In genomic region chr16:2883027-2883846, GRCh38 we compare ENCODE assay signal across 8 cellular contexts. TPM values are rescaled to one million over a fixed set of nuclear protein-coding genes. Genes with fewer than 3 reads are reported as not detected.
A peak's percentile ranks its signal among the peaks of the same experiment; 100 is the strongest.
DNase-seq lines count a peak whose midpoint lies in the region; ATAC-seq and TF ChIP-seq lines count a peak whose summit lies in the region.

Gene FLYWCH2, plus strand, starts transcription at chr16:2883215. Its CDS starts 13,235 bp downstream, at chr16:2896450.

- peak within 1 kb of the TSS; percentile 87 for H3K4me3 Mint-ChIP-seq in CD8-positive, alpha-beta T cell

- no peak for TF ChIP-seq CTCF in CD8-positive, alpha-beta T cell (IDR thresholded peaks at IDR 0.05)
- no peak for TF ChIP-seq CTCF in lung (IDR thresholded peaks at IDR 0.05; ENCODE audit: control extremely low read depth, extremely low read depth)

- peak within 1 kb of the TSS; percentile 95 for H3K27ac Mint-ChIP-seq in CD8-positive, alpha-beta T cell

- peak within 1 kb of the TSS; percentile 69 for H3K4me3 ChIP-seq in CD8-positive, alpha-beta T cell (ENCODE audit: low read depth, low read length)
- peak within 1 kb of the TSS; percentile 61 for H3K4me3 ChIP-seq in lung

- no peaks in the 10 kb centered on the region for H3K9me3 ChIP-seq in CD8-positive, alpha-beta T cell (ENCODE audit: low read length)
- H3K9me3 ChIP-seq in lung (ENCODE audit: control insufficient read depth in 2 of 2, insufficient read depth in 1 of 2, low read length in 1 of 2) = no peaks in the 10 kb centered on the region

- peaks cover 2% of the 10 kb centered on the region for H3K36me3 Mint-ChIP-seq in CD8-positive, alpha-beta T cell

- H3K4me1 ChIP-seq in CD8-positive, alpha-beta T cell (ENCODE audit: insufficient read depth, low read length) = peaks cover 9% of the 10 kb centered on the region
- H3K4me1 ChIP-seq in lung (ENCODE audit: control insufficient read depth in 2 of 2, insufficient read depth in 2 of 2, low read length in 2 of 2) = peaks cover 0 to 5% of the 10 kb centered on the region in 2 donors

- no peaks in the 10 kb centered on the region for H3K36me3 ChIP-seq in CD8-positive, alpha-beta T cell (ENCODE audit: insufficient read depth, low read length)
- H3K36me3 ChIP-seq in lung (ENCODE audit: control insufficient read depth in 2 of 2, insufficient read depth in 2 of 2, low read length in 2 of 2) = no peaks in the 10 kb centered on the region

- CTCF ChIA-PET in CD8-positive, alpha-beta T cell (lab: Charles Lee) = interaction anchor here (1.0 to 2.1 kb wide), 7 partner anchors 11 to 44 kb away, joined by 3 to 14 read pairs (median 6); no protein-coding TSS in a partner anchor

- no peaks in the 10 kb centered on the region for H3K9me3 Mint-ChIP-seq in CD8-positive, alpha-beta T cell

- WGBS in lung, 2 donors = 0 to 1% methylated on average over 57 to 82 of the region's 82 CpGs

- no peaks in the 10 kb centered on the region for H3K27me3 Mint-ChIP-seq in CD8-positive, alpha-beta T cell (ENCODE audit: low read depth)

- H3K27ac ChIP-seq in CD8-positive, alpha-beta T cell (ENCODE audit: low read depth, low read length) = peak within 1 kb of the TSS; percentile 90
- H3K27ac ChIP-seq in lung (ENCODE audit: low read depth in 1 of 2, low read length in 1 of 2) = peak within 1 kb of the TSS; percentile 89 to 96

- intact Hi-C loops in CD8-positive, alpha-beta T cell (cut with DNase I, micrococcal nuclease) = loop anchor here (1.0 to 5.0 kb wide), 6 partner anchors 21 to 1964 kb away; partner anchors contain the start of genes FLYWCH1 (in 2 of the 2), GLYR1 (in 1 of the 2) and UBN1 (in 1 of the 2)

- ATAC-seq in CD8-positive, alpha-beta T cell = peak; percentile 83
- ATAC-seq in GM19467 (IDR thresholded peaks at IDR 0.05; ENCODE audit: unreplicated experiment) (peak; percentile 72), lung (ENCODE audit: insufficient read depth, low FRiP score) (peak; percentile 90)

- peak; percentile 98 to 100 (median 100) for DNase-seq in CD8-positive, alpha-beta T cell
- DNase-seq in HS-27A (ENCODE audit: low read depth) = peak; percentile 80
- peak; percentile 88 for DNase-seq in NK-92 (lab: John Stamatoyannopoulos, UW; ENCODE audit: unreplicated experiment)
- peak; percentile 98 to 99 for DNase-seq in activated CD8-positive, alpha-beta memory T cell treated with anti-CD3 and anti-CD28 coated beads for 1 hour (ENCODE audit: extremely low read depth in 1 of 2, low read depth in 1 of 2)
- peak; percentile 98 for DNase-seq in effector CD4-positive, alpha-beta T cell
- DNase-seq in lung (ENCODE audit: low spot score) = peak; percentile 98
- DNase-seq in stimulated activated CD4-positive, alpha-beta T cell treated with anti-CD3 and anti-CD28 coated beads, TNF-alpha, amount 100 ng/mL, for 4 hours (ENCODE audit: low read depth in 3 of 3) = peak; percentile 99 to 100 (median 100)

- no peaks in the 10 kb centered on the region for H3K27me3 ChIP-seq in CD8-positive, alpha-beta T cell (ENCODE audit: insufficient read depth, low read length)
- H3K27me3 ChIP-seq in lung (ENCODE audit: control insufficient read depth, insufficient read depth) = no peaks in the 10 kb centered on the region

- peaks cover 17% of the 10 kb centered on the region for H3K4me1 Mint-ChIP-seq in CD8-positive, alpha-beta T cell (ENCODE audit: low read depth)

- POLR2A ChIA-PET in CD8-positive, alpha-beta T cell (lab: Charles Lee) = interaction anchor here (0.7 to 2.4 kb wide), 10 partner anchors 13 to 919 kb away, joined by 3 to 23 read pairs (median 3); partner anchors contain the start of genes FLYWCH1 and RPS2

RNA-seq across cellular contexts. Expression of gene FLYWCH2, which starts in this region (rescaled TPM):
- 10 to 100 TPM in 1 of 2 experiments, 1 to 10 TPM in 1; 9.3 to 10.9 TPM for total RNA-seq in CD8-positive, alpha-beta T cell
- total RNA-seq in lung = 10 to 100 TPM; 26.7 to 38.0 TPM
- 10 to 100 TPM; 40.4 to 40.6 TPM for polyA plus RNA-seq in lung

Comparison
In these comparisons a context has a peak if more than half of its experiments do, and no peak if none do; other contexts are left out.
1. Peak in every context shown above with its lines: DNase-seq, ATAC-seq, H3K4me3 ChIP-seq and H3K27ac ChIP-seq.